ENCODE assay signal across 8 cellular contexts in genomic region chr13:51583875-51584730, GRCh38. TPM values are rescaled to one million over a fixed set of nuclear protein-coding genes. Genes with fewer than 3 reads are reported as not detected.
A peak's percentile ranks its signal among the peaks of the same experiment; 100 is the strongest.
DNase-seq lines count a peak whose midpoint lies in the region; ATAC-seq and TF ChIP-seq lines count a peak whose summit lies in the region.

TSS of gene WDFY2 (plus strand) at chr13:51584462. CDS start at chr13:51584688, 226 bp downstream.

- H3K14ac ChIP-seq in trophoblast cell (ENCODE audit: low read length), result peak within 1 kb of the TSS; percentile 91

- TF ChIP-seq POLR2A in transverse colon (IDR thresholded peaks at IDR 0.05), result peak; percentile 78

- no peaks in the 10 kb centered on the region for H3K36me3 ChIP-seq in trophoblast cell (ENCODE audit: control insufficient read depth in 1 of 2, insufficient read depth in 2 of 2, low read length in 2 of 2)
- no peaks in the 10 kb centered on the region for H3K36me3 ChIP-seq in transverse colon

- H3K79me2 ChIP-seq in trophoblast cell (ENCODE audit: control insufficient read depth, insufficient read depth, low read length, poor library complexity), result peaks cover 10% of the 10 kb centered on the region

- H4K8ac ChIP-seq in trophoblast cell (ENCODE audit: low read depth, low read length), result peak within 1 kb of the TSS; percentile 92

- peak within 1 kb of the TSS; percentile 63 for H3K9ac ChIP-seq in trophoblast cell (ENCODE audit: low read length)

- H3K27me3 ChIP-seq in trophoblast cell (ENCODE audit: insufficient read depth, low read length) (no peaks in the 10 kb centered on the region), transverse colon (no peaks in the 10 kb centered on the region)

- intact Hi-C loops in cardiac septum (cut with DNase I), result loop anchor here (1.0 to 10.0 kb wide), 5 partner anchors 33 to 218 kb away; partner anchors contain the start of genes DHRS12 and INTS6
- intact Hi-C loops in transverse colon (cut with DNase I; ENCODE audit: low total_unique reads), result loop anchor here (5.0 to 10.0 kb wide), 3 partner anchors 132 to 221 kb away; partner anchors contain the start of genes DHRS12 and INTS6

- ATAC-seq in HG02798 (IDR thresholded peaks at IDR 0.05; ENCODE audit: poor library complexity, unreplicated experiment), result peak; percentile 84

- peaks cover 15% of the 10 kb centered on the region for H3K79me1 ChIP-seq in trophoblast cell (ENCODE audit: low read length)

- H3K4ac ChIP-seq in trophoblast cell (ENCODE audit: low read depth, low read length), result peak within 1 kb of the TSS; percentile 50

- H3K27ac ChIP-seq in adipose tissue (ENCODE audit: low read depth, low read length) (peak within 1 kb of the TSS; percentile 57), trophoblast cell (ENCODE audit: low read depth, low read length) (peak within 1 kb of the TSS; percentile 93), transverse colon (peak within 1 kb of the TSS; percentile 88 to 98 (median 96))

- H4K12ac ChIP-seq in trophoblast cell (ENCODE audit: low read depth, low read length), result peak within 1 kb of the TSS; percentile 83

- TF ChIP-seq EP300 in transverse colon (IDR thresholded peaks at IDR 0.05; ENCODE audit: low read depth), result no peak

- peaks cover 7 to 9% of the 10 kb centered on the region in 2 experiments for H3K4me1 ChIP-seq in trophoblast cell (ENCODE audit: control insufficient read depth in 1 of 2, insufficient read depth in 2 of 2, low read length in 2 of 2)
- H3K4me1 ChIP-seq in transverse colon, result peaks cover 0 to 30% (median 8%) of the 10 kb centered on the region in 4 donors

- DNase-seq in NCI-H1436 (lab: John Stamatoyannopoulos, UW), result peak; percentile 96
- DNase-seq in T follicular helper cell (ENCODE audit: low read depth), result peak; percentile 99
- peak; percentile 100 for DNase-seq in cardiac septum (ENCODE audit: low spot score)
- peak; percentile 100 for DNase-seq in trophoblast cell
- DNase-seq in transverse colon, result peak; percentile 100

- peak within 1 kb of the TSS; percentile 65 for H2BK120ac ChIP-seq in trophoblast cell (ENCODE audit: insufficient read depth, low read length, poor library complexity)

- peak within 1 kb of the TSS; percentile 59 for H2AFZ ChIP-seq in trophoblast cell (ENCODE audit: insufficient read depth, low read length, poor library complexity)

- peak within 1 kb of the TSS; percentile 69 for H2AK5ac ChIP-seq in trophoblast cell (ENCODE audit: low read length)

- in situ Hi-C loops in transverse colon (cut with MboI; ENCODE audit: low pct_ligation_motif_present in 1 of 4, low pct_unique_long_range_greater_than_20kb in 1 of 4, low sequenced_read_pairs in 3 of 4), result loop anchor here in 3 of 4 donors (10.0 to 25.0 kb wide), 3 partner anchors 129 to 221 kb away; partner anchors contain the start of genes DHRS12 (in 1 of the 3) and INTS6 (in 1 of the 3)

- peak within 1 kb of the TSS; percentile 75 for H2BK12ac ChIP-seq in trophoblast cell (ENCODE audit: low read length)

- TF ChIP-seq CTCF in GM12875 (IDR thresholded peaks at IDR 0.05; ENCODE audit: borderline replicate concordance, insufficient read depth, low read depth, low read length) (no peak), transverse colon (IDR thresholded peaks at IDR 0.05) (peak in 2 of 5 experiments; percentile 42 to 44)

- H3K18ac ChIP-seq in trophoblast cell (ENCODE audit: low read length), result peak within 1 kb of the TSS; percentile 88

- H3K4me3 ChIP-seq in GM12875 (ENCODE audit: low read depth, low read length) (peak within 1 kb of the TSS; percentile 98), trophoblast cell (ENCODE audit: low read depth, low read length) (peak within 1 kb of the TSS; percentile 89), transverse colon (peak within 1 kb of the TSS; percentile 75 to 95 (median 78))

- no peaks in the 10 kb centered on the region for H3K9me3 ChIP-seq in trophoblast cell (ENCODE audit: insufficient read depth, low read depth, low read length)
- H3K9me3 ChIP-seq in transverse colon, result no peaks in the 10 kb centered on the region

- peak within 1 kb of the TSS; percentile 63 for H3K4me2 ChIP-seq in trophoblast cell (ENCODE audit: low read length)

- H4K91ac ChIP-seq in trophoblast cell (ENCODE audit: low read depth, low read length), result peak within 1 kb of the TSS; percentile 78

- H3K23ac ChIP-seq in trophoblast cell (ENCODE audit: low read length), result no peak within 1 kb of the TSS

- peak within 1 kb of the TSS; percentile 82 for H2BK5ac ChIP-seq in trophoblast cell (ENCODE audit: low read depth, low read length, poor library complexity)

- 0 to 1% (median 1%) methylated on average over 72 to 81 of the region's 81 CpGs for WGBS in adipose tissue, 3 donors
- no CpG with 5 or more reads among the region's 81 CpGs for WGBS in trophoblast cell (ENCODE audit: extremely low coverage, insufficient coverage, insufficient read length)
- 0% methylated on average over 70 of the region's 81 CpGs; no CpG with 5 or more reads in 1 of the 2 donors for WGBS in transverse colon (ENCODE audit: low coverage in 1 of 2), 2 donors

RNA-seq across cellular contexts. Expression of gene WDFY2, which starts in this region (rescaled TPM):
- polyA plus RNA-seq in adipose tissue, result 1 to 10 TPM; 4.4 to 8.9 (median 4.8) TPM
- total RNA-seq in cardiac septum (4.9 TPM), transverse colon (10 to 100 TPM in 1 of 4 donors, 1 to 10 TPM in 3; 2.4 to 12.3 (median 6.7) TPM)
- 14.4 and 15.0 TPM in 2 replicates for polyA plus RNA-seq in trophoblast cell (2013)

Comparison
In these comparisons a context has a peak if more than half of its experiments do, and no peak if none do; other contexts are left out.
1. Peak in every context shown above with its lines: DNase-seq, ATAC-seq, H3K4me3 ChIP-seq and H3K27ac ChIP-seq.